Comparison of ENCODE assay signal across 17 cellular contexts in the genomic region with DNA sequence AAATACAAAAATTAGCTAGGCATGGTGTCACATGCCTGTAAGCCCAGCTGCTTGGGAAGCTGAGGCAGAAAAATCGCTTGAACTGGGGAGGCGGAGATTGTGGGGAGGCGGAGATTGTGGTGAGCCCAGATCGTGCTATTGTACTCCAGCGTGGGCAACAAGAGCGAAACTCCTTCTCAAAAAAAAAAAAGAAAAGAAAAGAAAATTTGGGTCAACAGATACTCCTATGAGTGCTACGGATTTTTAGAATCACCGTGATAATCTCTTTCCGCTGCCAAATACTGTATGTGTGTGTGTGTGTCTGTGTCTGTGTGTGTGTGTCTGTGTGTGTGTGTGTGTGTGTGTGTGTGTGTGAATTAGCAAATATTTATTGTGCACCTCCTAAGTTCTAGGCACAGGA.
DNase-seq lines count a peak whose midpoint lies in the region; ATAC-seq and TF ChIP-seq lines count a peak whose summit lies in the region.
"Had no signal": no experiment of that assay in that cellular context is flagged by ENCODE, and none has a peak within 500 bp of the region (broad histone marks: within the 10 kb centered on the region; RNA-seq: fewer than 3 reads in every experiment).

No MANE protein-coding gene starts in this region.

- H3K27ac Mint-ChIP-seq in activated naive CD4-positive, alpha-beta T cell treated with anti-CD3 and anti-CD28 coated beads, Interleukin-2, amount 50 U/mL, for 72 hours: peak overlapping the region in 1 of 2 donors; percentile 25
- peak overlapping the region; percentile 40 for H3K27ac Mint-ChIP-seq in activated T-cell treated with anti-CD3 and anti-CD28 coated beads, Interleukin-2, amount 50 U/mL, for 24 hours
- peak overlapping the region in 1 of 2 donors; percentile 9 for H3K27ac Mint-ChIP-seq in effector memory CD8-positive, alpha-beta T cell
- H3K27ac Mint-ChIP-seq in stimulated activated naive CD8-positive, alpha-beta T cell treated with anti-CD3 and anti-CD28 coated beads, Interleukin-15, Interleukin-2, amounts not matched to agents 100 ng/mL and 50 ng/mL, for 24 hours: peak overlapping the region; percentile 29
- H3K27ac Mint-ChIP-seq in osteocyte (ENCODE audit: unreplicated experiment): no peak overlapping the region

- H3K9me3 Mint-ChIP-seq in activated naive CD4-positive, alpha-beta T cell treated with anti-CD3 and anti-CD28 coated beads, Interleukin-2, amount 50 U/mL, for 72 hours: no peaks in the 10 kb centered on the region
- H3K9me3 Mint-ChIP-seq in activated T-cell treated with anti-CD3 and anti-CD28 coated beads, Interleukin-2, amount 50 U/mL, for 24 hours: no peaks in the 10 kb centered on the region
- no peaks in the 10 kb centered on the region for H3K9me3 Mint-ChIP-seq in effector memory CD8-positive, alpha-beta T cell
- H3K9me3 Mint-ChIP-seq in stimulated activated naive CD8-positive, alpha-beta T cell treated with anti-CD3 and anti-CD28 coated beads, Interleukin-15, Interleukin-2, amounts not matched to agents 100 ng/mL and 50 ng/mL, for 24 hours: no peaks in the 10 kb centered on the region
- no peaks in the 10 kb centered on the region for H3K9me3 Mint-ChIP-seq in osteocyte (ENCODE audit: unreplicated experiment)
- H3K9me3 Mint-ChIP-seq: naive thymus-derived CD8-positive, alpha-beta T cell had no signal

- H3K4me1 Mint-ChIP-seq in activated T-cell treated with anti-CD3 and anti-CD28 coated beads, Interleukin-2, amount 50 U/mL, for 24 hours (ENCODE audit: low read depth): peaks cover 32% of the 10 kb centered on the region
- peaks cover 13 to 18% of the 10 kb centered on the region in 2 donors for H3K4me1 Mint-ChIP-seq in effector memory CD8-positive, alpha-beta T cell (ENCODE audit: low read depth in 2 of 2)
- H3K4me1 Mint-ChIP-seq in stimulated activated naive CD8-positive, alpha-beta T cell treated with anti-CD3 and anti-CD28 coated beads, Interleukin-15, Interleukin-2, amounts not matched to agents 100 ng/mL and 50 ng/mL, for 24 hours (ENCODE audit: low read depth): peaks cover 32% of the 10 kb centered on the region
- H3K4me1 Mint-ChIP-seq in osteocyte (ENCODE audit: unreplicated experiment): peaks cover 8% of the 10 kb centered on the region

- peak; percentile 74 for DNase-seq in activated naive CD4-positive, alpha-beta T cell treated with Interleukin-2 at 50 U/mL for 16 hours
- DNase-seq in activated naive CD4-positive, alpha-beta T cell treated with anti-CD3 and anti-CD28 coated beads, Interleukin-2, amount 50 U/mL, for 72 hours (ENCODE audit: low spot score in 2 of 2): no peak
- DNase-seq in activated T-cell treated with anti-CD3 and anti-CD28 coated beads, Interleukin-2, amount 50 U/mL, for 24 hours: peak; percentile 56
- DNase-seq in effector memory CD8-positive, alpha-beta T cell: peak in 2 of 3 experiments; percentile 5 to 9
- DNase-seq in NCI-H1417 treated with DMSO at 0.1 percent for 48 hours (lab: John Stamatoyannopoulos, UW): no peak
- no peak for DNase-seq in osteocyte (ENCODE audit: extremely low spot score, unreplicated experiment)
- DNase-seq: amygdala, mesenchymal stem cell, NCI-H1436 treated with DMSO at 0.1 percent for 48 hours, NCI-H82, PC-9, SIG-M5, testis had no signal

- H3K27me3 Mint-ChIP-seq in activated T-cell treated with anti-CD3 and anti-CD28 coated beads, Interleukin-2, amount 50 U/mL, for 24 hours: no peaks in the 10 kb centered on the region
- H3K27me3 Mint-ChIP-seq in effector memory CD8-positive, alpha-beta T cell: no peaks in the 10 kb centered on the region
- no peaks in the 10 kb centered on the region for H3K27me3 Mint-ChIP-seq in stimulated activated naive CD8-positive, alpha-beta T cell treated with anti-CD3 and anti-CD28 coated beads, Interleukin-15, Interleukin-2, amounts not matched to agents 100 ng/mL and 50 ng/mL, for 24 hours
- H3K27me3 Mint-ChIP-seq in osteocyte (ENCODE audit: unreplicated experiment): no peaks in the 10 kb centered on the region
- H3K27me3 Mint-ChIP-seq: naive thymus-derived CD8-positive, alpha-beta T cell had no signal

- no peak overlapping the region for H3K4me3 Mint-ChIP-seq in activated T-cell treated with anti-CD3 and anti-CD28 coated beads, Interleukin-2, amount 50 U/mL, for 24 hours
- no peak overlapping the region for H3K4me3 Mint-ChIP-seq in effector memory CD8-positive, alpha-beta T cell
- H3K4me3 Mint-ChIP-seq in stimulated activated naive CD8-positive, alpha-beta T cell treated with anti-CD3 and anti-CD28 coated beads, Interleukin-15, Interleukin-2, amounts not matched to agents 100 ng/mL and 50 ng/mL, for 24 hours: no peak overlapping the region
- no peak overlapping the region for H3K4me3 Mint-ChIP-seq in osteocyte (ENCODE audit: unreplicated experiment)

- TF ChIP-seq CTCF in osteocyte (IDR thresholded peaks at IDR 0.05): no peak

- H3K36me3 Mint-ChIP-seq in activated naive CD4-positive, alpha-beta T cell treated with anti-CD3 and anti-CD28 coated beads, Interleukin-2, amount 50 U/mL, for 72 hours: no peaks in the 10 kb centered on the region
- H3K36me3 Mint-ChIP-seq in activated T-cell treated with anti-CD3 and anti-CD28 coated beads, Interleukin-2, amount 50 U/mL, for 24 hours (ENCODE audit: low read depth): no peaks in the 10 kb centered on the region
- H3K36me3 Mint-ChIP-seq in effector memory CD8-positive, alpha-beta T cell (ENCODE audit: insufficient read depth): peaks cover 9% of the 10 kb centered on the region
- H3K36me3 Mint-ChIP-seq in stimulated activated naive CD8-positive, alpha-beta T cell treated with anti-CD3 and anti-CD28 coated beads, Interleukin-15, Interleukin-2, amounts not matched to agents 100 ng/mL and 50 ng/mL, for 24 hours (ENCODE audit: low read depth): no peaks in the 10 kb centered on the region
- no peaks in the 10 kb centered on the region for H3K36me3 Mint-ChIP-seq in osteocyte (ENCODE audit: unreplicated experiment)
- H3K36me3 Mint-ChIP-seq: naive thymus-derived CD8-positive, alpha-beta T cell had no signal

- ATAC-seq in activated naive CD4-positive, alpha-beta T cell treated with anti-CD3 and anti-CD28 coated beads, Interleukin-2, amount 50 U/mL, for 72 hours: no peak
- ATAC-seq in effector memory CD8-positive, alpha-beta T cell (replicated peaks): peak; percentile 43
- no peak for ATAC-seq in HG02759 (IDR thresholded peaks at IDR 0.05; ENCODE audit: unreplicated experiment)
- ATAC-seq: esophagus mucosa; naive thymus-derived CD8-positive, alpha-beta T cell had no signal

Comparison
In these comparisons a context has a peak if more than half of its experiments do, and no peak if none do; other contexts are left out.
1. DNase-seq: peak in activated naive CD4-positive, alpha-beta T cell treated with Interleukin-2 at 50 U/mL for 16 hours (single experiment), activated T-cell treated with anti-CD3 and anti-CD28 coated beads, Interleukin-2, amount 50 U/mL, for 24 hours (single experiment) and effector memory CD8-positive, alpha-beta T cell (2 of 3); none in activated naive CD4-positive, alpha-beta T cell treated with anti-CD3 and anti-CD28 coated beads, Interleukin-2, amount 50 U/mL, for 72 hours (0 of 2), NCI-H1417 treated with DMSO at 0.1 percent for 48 hours (single experiment) and osteocyte (single experiment).